12 cellular contexts compared by ENCODE assay signal in the genomic region with DNA sequence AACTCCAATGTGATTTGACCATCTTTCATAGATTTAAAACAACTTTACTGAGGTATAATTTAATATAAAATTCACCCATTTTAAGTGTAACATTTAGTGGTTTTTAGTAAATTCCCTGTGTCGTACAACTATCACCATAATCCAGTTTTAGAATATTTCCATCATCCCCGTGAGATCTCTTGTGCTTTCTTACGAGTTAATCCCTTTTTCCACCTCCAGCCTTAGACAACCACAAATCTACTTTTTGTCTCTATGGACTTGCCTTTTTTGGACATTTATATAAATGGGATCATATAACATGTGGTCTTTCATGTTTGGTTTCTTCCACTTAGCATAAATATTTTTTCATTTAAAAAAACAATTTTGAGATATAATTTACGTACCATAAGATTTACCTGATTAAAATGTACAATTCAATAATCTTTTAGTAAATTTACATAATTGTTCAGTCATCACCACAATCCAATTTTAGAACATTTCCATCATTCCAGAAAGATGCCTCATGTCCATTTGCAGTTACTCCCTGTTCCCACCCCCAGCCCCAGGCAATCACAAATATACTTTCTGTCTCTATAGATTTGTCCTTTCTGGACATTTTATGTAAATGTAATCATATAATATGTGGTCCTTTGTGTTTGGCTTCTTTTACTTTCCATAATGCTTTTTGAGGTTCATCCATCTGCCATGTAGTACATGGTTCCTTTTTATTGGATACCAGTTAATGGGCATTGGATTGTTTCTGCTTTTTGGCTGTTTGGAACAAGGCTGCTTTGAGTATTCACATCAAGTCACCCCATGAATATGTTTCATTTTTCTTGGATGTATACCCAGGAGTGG. TPM values are rescaled to one million over a fixed set of nuclear protein-coding genes. Genes with fewer than 3 reads are reported as not detected.
DNase-seq lines count a peak whose midpoint lies in the region; ATAC-seq and TF ChIP-seq lines count a peak whose summit lies in the region.
"Had no signal": no experiment of that assay in that cellular context is flagged by ENCODE, and none has a peak within 500 bp of the region (broad histone marks: within the 10 kb centered on the region; RNA-seq: fewer than 3 reads in every experiment).

No MANE protein-coding gene starts in this region.

- H3K27me3 ChIP-seq in CD4-positive, alpha-beta T cell (ENCODE audit: control insufficient read depth, insufficient read depth, low read length): no peaks in the 10 kb centered on the region
- H3K27me3 ChIP-seq in naive thymus-derived CD4-positive, alpha-beta T cell (ENCODE audit: control insufficient read depth in 2 of 2, insufficient read depth in 2 of 2, low read length in 2 of 2): no peaks in the 10 kb centered on the region
- H3K27me3 ChIP-seq in prostate gland (replicated peaks; ENCODE audit: insufficient read depth) (no peaks in the 10 kb centered on the region), testis (no peaks in the 10 kb centered on the region)
- H3K27me3 ChIP-seq: stomach had no signal

- POLR2A ChIA-PET in CD4-positive, alpha-beta T cell (lab: Charles Lee): no interaction called here
- POLR2A ChIA-PET in naive thymus-derived CD4-positive, alpha-beta T cell (lab: Charles Lee): no interaction called here

- peaks cover 18% of the 10 kb centered on the region for H3K36me3 Mint-ChIP-seq in CD4-positive, alpha-beta T cell (ENCODE audit: low read depth)
- peaks cover 0 to 21% (median 0%) of the 10 kb centered on the region in 5 donors for H3K36me3 Mint-ChIP-seq in naive thymus-derived CD4-positive, alpha-beta T cell

- no peak overlapping the region for H3K27ac ChIP-seq in CD4-positive, alpha-beta T cell (ENCODE audit: low read depth, low read length)
- H3K27ac ChIP-seq in naive thymus-derived CD4-positive, alpha-beta T cell (ENCODE audit: low read depth, low read length): no peak overlapping the region
- H3K27ac ChIP-seq in prostate gland (no peak overlapping the region), testis (no peak overlapping the region)
- H3K27ac ChIP-seq: stomach had no signal

- CTCF ChIA-PET in CD4-positive, alpha-beta T cell (lab: Charles Lee): no interaction called here
- CTCF ChIA-PET in naive thymus-derived CD4-positive, alpha-beta T cell (lab: Charles Lee): no interaction called here

- intact Hi-C loops in CD4-positive, alpha-beta T cell (cut with DNase I, micrococcal nuclease): loop anchor here in 1 of 2 experiments (1.0 to 5.0 kb wide), 2 partner anchors 32 to 166 kb away; no protein-coding TSS in a partner anchor
- intact Hi-C loops in naive thymus-derived CD4-positive, alpha-beta T cell (cut with micrococcal nuclease): loop anchor here (5.0 to 10.0 kb wide), 2 partner anchors 39 to 1216 kb away; a partner anchor contains a TSS
- intact Hi-C loops in prostate gland (cut with DNase I): no loop called here
- intact Hi-C loops in testis (cut with DNase I; ENCODE audit: low total_unique reads): no loop called here

- no peaks in the 10 kb centered on the region for H3K27me3 Mint-ChIP-seq in CD4-positive, alpha-beta T cell
- peaks cover 0 to 6% (median 0%) of the 10 kb centered on the region in 5 donors for H3K27me3 Mint-ChIP-seq in naive thymus-derived CD4-positive, alpha-beta T cell

- TF ChIP-seq CTCF in CD4-positive, alpha-beta T cell (IDR thresholded peaks at IDR 0.05): no peak
- TF ChIP-seq CTCF in astrocyte of the cerebellum (IDR thresholded peaks at IDR 0.05; ENCODE audit: low read depth, low read length, missing control alignments): no peak
- no peak for TF ChIP-seq CTCF in prostate gland (IDR thresholded peaks at IDR 0.05)
- no peak for TF ChIP-seq CTCF in testis (IDR thresholded peaks at IDR 0.05)

- H3K4me1 ChIP-seq in naive thymus-derived CD4-positive, alpha-beta T cell (ENCODE audit: control insufficient read depth in 2 of 2, insufficient read depth in 2 of 2, low read length in 2 of 2): peaks cover 27 to 29% of the 10 kb centered on the region in 2 donors
- H3K4me1 ChIP-seq in prostate gland (replicated peaks) (no peaks in the 10 kb centered on the region), testis (no peaks in the 10 kb centered on the region)

- H3K4me1 Mint-ChIP-seq in CD4-positive, alpha-beta T cell (ENCODE audit: low read depth): peaks cover 83% of the 10 kb centered on the region
- peaks cover 57 to 81% (median 70%) of the 10 kb centered on the region in 7 donors for H3K4me1 Mint-ChIP-seq in naive thymus-derived CD4-positive, alpha-beta T cell

- TF ChIP-seq POLR2A in prostate gland (IDR thresholded peaks at IDR 0.05): no peak
- TF ChIP-seq POLR2A in testis (IDR thresholded peaks at IDR 0.05): no peak

- H3K27ac Mint-ChIP-seq in CD4-positive, alpha-beta T cell: peak overlapping the region; percentile 99
- H3K27ac Mint-ChIP-seq in naive thymus-derived CD4-positive, alpha-beta T cell: peak overlapping the region in 5 of 9 donors; percentile 3 to 99 (median 32)

- no peak for DNase-seq in CD4-positive, alpha-beta T cell
- peak; percentile 79 for DNase-seq in LHCN-M2 (ENCODE audit: low read depth)
- DNase-seq in astrocyte of the cerebellum (ENCODE audit: low read depth): peak; percentile 42
- DNase-seq in naive thymus-derived CD4-positive, alpha-beta T cell: no peak
- no peak for DNase-seq in retina
- DNase-seq in prostate gland (ENCODE audit: low spot score): no peak
- DNase-seq in testis: no peak
- DNase-seq: NCI-H1436, small intestine, stomach had no signal

- H3K9me3 ChIP-seq in CD4-positive, alpha-beta T cell (ENCODE audit: control insufficient read depth, low read length): no peaks in the 10 kb centered on the region
- H3K9me3 ChIP-seq in naive thymus-derived CD4-positive, alpha-beta T cell (ENCODE audit: control insufficient read depth in 2 of 3, low read length in 3 of 3): no peaks in the 10 kb centered on the region
- no peaks in the 10 kb centered on the region for H3K9me3 ChIP-seq in prostate gland
- H3K9me3 ChIP-seq in testis: no peaks in the 10 kb centered on the region
- H3K9me3 ChIP-seq: stomach had no signal

- no peaks in the 10 kb centered on the region for H3K9me3 Mint-ChIP-seq in CD4-positive, alpha-beta T cell
- peaks cover 0 to 3% (median 0%) of the 10 kb centered on the region in 11 donors for H3K9me3 Mint-ChIP-seq in naive thymus-derived CD4-positive, alpha-beta T cell

- H3K36me3 ChIP-seq in naive thymus-derived CD4-positive, alpha-beta T cell (ENCODE audit: control insufficient read depth in 2 of 3, insufficient read depth in 3 of 3, low read length in 3 of 3): peaks cover 0 to 7% (median 0%) of the 10 kb centered on the region in 3 experiments
- no peaks in the 10 kb centered on the region for H3K36me3 ChIP-seq in prostate gland
- H3K36me3 ChIP-seq in testis (ENCODE audit: low read depth, missing control alignments): no peaks in the 10 kb centered on the region
- H3K36me3 ChIP-seq: stomach had no signal

- in situ Hi-C loops in astrocyte of the cerebellum (cut with HindIII; ENCODE audit: low sequenced_read_pairs): no loop called here

- WGBS in prostate gland: 95% methylated on average over 4 of the region's 4 CpGs
- 92% methylated on average over 4 of the region's 4 CpGs for WGBS in testis, 2 donors

- H3K4me3 Mint-ChIP-seq in CD4-positive, alpha-beta T cell: peak overlapping the region; percentile 91
- H3K4me3 Mint-ChIP-seq in naive thymus-derived CD4-positive, alpha-beta T cell: peak overlapping the region in 8 of 10 donors; percentile 1 to 98 (median 62)

- ATAC-seq in CD4-positive, alpha-beta T cell (ENCODE audit: poor library complexity): no peak
- no peak for ATAC-seq in naive thymus-derived CD4-positive, alpha-beta T cell
- no peak for ATAC-seq in GM21737 (IDR thresholded peaks at IDR 0.05; ENCODE audit: unreplicated experiment)
- ATAC-seq: Panc1 had no signal

- no peak overlapping the region for H3K4me3 ChIP-seq in astrocyte of the cerebellum (ENCODE audit: low read depth, low read length)
- no peak overlapping the region for H3K4me3 ChIP-seq in naive thymus-derived CD4-positive, alpha-beta T cell (ENCODE audit: low read length)
- H3K4me3 ChIP-seq in prostate gland: no peak overlapping the region
- H3K4me3 ChIP-seq in testis: no peak overlapping the region
- H3K4me3 ChIP-seq: stomach had no signal

RNA-seq across cellular contexts. Expression of a gene that starts 3.0 kb away (rescaled TPM):
- 10 to 100 TPM; 28.3 to 30.3 TPM for total RNA-seq in CD4-positive, alpha-beta T cell
- total RNA-seq in LHCN-M2 (2014; rRNA removed): 78.9 and 81.3 TPM in 2 replicates
- polyA plus RNA-seq in LHCN-M2 (2012): 43.2 TPM
- total RNA-seq in naive thymus-derived CD4-positive, alpha-beta T cell: 10 to 100 TPM; 35.0 to 59.7 (median 38.8) TPM
- polyA plus RNA-seq in naive thymus-derived CD4-positive, alpha-beta T cell: 10 to 100 TPM; 12.3 to 14.4 TPM
- 10 to 100 TPM; 21.2 to 32.7 TPM for total RNA-seq in prostate gland
- total RNA-seq in testis: 10 to 100 TPM; 39.7 to 48.7 TPM
- polyA plus RNA-seq in testis (ENCODE audit: insufficient read depth, low read depth, low replicate concordance): 26.0 TPM

RNA-seq across cellular contexts. Expression of a gene that starts 29.9 kb away (rescaled TPM):
- 10 to 100 TPM; 26.9 to 27.2 TPM for total RNA-seq in CD4-positive, alpha-beta T cell
- total RNA-seq in LHCN-M2 (2014; rRNA removed) (9.3 and 11.4 TPM in 2 replicates), prostate gland (10 to 100 TPM; 21.4 to 30.8 TPM), testis (10 to 100 TPM; 18.7 to 22.3 TPM)
- polyA plus RNA-seq in LHCN-M2 (2012): 30.6 TPM
- total RNA-seq in naive thymus-derived CD4-positive, alpha-beta T cell: 100 to 1,000 TPM in 1 of 5 experiments, 10 to 100 TPM in 4; 35.2 to 108 (median 41.6) TPM
- polyA plus RNA-seq in naive thymus-derived CD4-positive, alpha-beta T cell: 10 to 100 TPM; 52.8 to 75.4 TPM
- 30.1 TPM for polyA plus RNA-seq in testis (ENCODE audit: insufficient read depth, low read depth, low replicate concordance)

RNA-seq across cellular contexts. Expression of a gene that starts 31.4 kb away (rescaled TPM):
- total RNA-seq in CD4-positive, alpha-beta T cell: 10 to 100 TPM; 56.4 to 58.9 TPM
- total RNA-seq in LHCN-M2 (2014; rRNA removed) (16.7 and 23.4 TPM in 2 replicates), prostate gland (100 to 1,000 TPM in 1 of 2 donors, 10 to 100 TPM in 1; 89.8 to 112 TPM), testis (10 to 100 TPM; 58.3 to 60.9 TPM)
- 61.5 TPM for polyA plus RNA-seq in LHCN-M2 (2012)
- 100 to 1,000 TPM in 1 of 5 experiments, 10 to 100 TPM in 4; 88.1 to 129 (median 91.0) TPM for total RNA-seq in naive thymus-derived CD4-positive, alpha-beta T cell
- polyA plus RNA-seq in naive thymus-derived CD4-positive, alpha-beta T cell: 10 to 100 TPM; 64.4 to 65.9 TPM
- polyA plus RNA-seq in testis (ENCODE audit: insufficient read depth, low read depth, low replicate concordance): 50.7 TPM

Comparison
In these comparisons a context has a peak if more than half of its experiments do, and no peak if none do; other contexts are left out.
1. DNase-seq: peak in LHCN-M2 (single experiment) and astrocyte of the cerebellum (single experiment); none in CD4-positive, alpha-beta T cell (0 of 10), naive thymus-derived CD4-positive, alpha-beta T cell (0 of 9), retina (single experiment), prostate gland (single experiment) and testis (single experiment).
2. intact Hi-C loops: an anchor here in naive thymus-derived CD4-positive, alpha-beta T cell (5.0 to 10.0 kb wide); none called in prostate gland and testis.